ENCODE assay signal across 1 cellular context in genomic region chr7:74288034-74288881, GRCh38.
TF ChIP-seq lines count a peak whose summit lies in the region.

No MANE protein-coding gene starts in this region.

TF ChIP-seq in H1, 55 proteins besides CTCF, POLR2A, EP300 and RAD21 (continued from another document):
- no peak for TF ChIP-seq CHD7 (IDR thresholded peaks at IDR 0.05; ENCODE audit: insufficient replicate concordance, low read length)
- TF ChIP-seq SP1 (IDR thresholded peaks at IDR 0.05; ENCODE audit: low read depth, low read length), result no peak
- no peak for TF ChIP-seq SIN3A (conservative IDR thresholded peaks at IDR 0.05 in 1 of 2, IDR thresholded peaks at IDR 0.05 in 1 of 2; ENCODE audit: low read depth in 1 of 2, low read length in 2 of 2)
- TF ChIP-seq SAP30 (IDR thresholded peaks at IDR 0.05; ENCODE audit: insufficient read depth, insufficient replicate concordance, low read length), result no peak
- no peak for TF ChIP-seq TAF1 (IDR thresholded peaks at IDR 0.05; ENCODE audit: low read depth, low read length)
- TF ChIP-seq RNF2 (IDR thresholded peaks at IDR 0.05; ENCODE audit: borderline replicate concordance, low read depth, low read length, missing control alignments, poor library complexity, severe bottlenecking), result no peak
- TF ChIP-seq PHF8 (conservative IDR thresholded peaks at IDR 0.05; ENCODE audit: low read depth, low read length), result no peak
- TF ChIP-seq GABPA (IDR thresholded peaks at IDR 0.05; ENCODE audit: borderline replicate concordance, insufficient read depth, low read length), result no peak
- TF ChIP-seq SIRT6 (IDR thresholded peaks at IDR 0.05; ENCODE audit: low read length), result no peak
- no peak for TF ChIP-seq ZNF274 (IDR thresholded peaks at IDR 0.05; ENCODE audit: borderline replicate concordance, extremely low read depth, low read length)
